ENCODE assay signal across 8 cellular contexts in the genomic region with DNA sequence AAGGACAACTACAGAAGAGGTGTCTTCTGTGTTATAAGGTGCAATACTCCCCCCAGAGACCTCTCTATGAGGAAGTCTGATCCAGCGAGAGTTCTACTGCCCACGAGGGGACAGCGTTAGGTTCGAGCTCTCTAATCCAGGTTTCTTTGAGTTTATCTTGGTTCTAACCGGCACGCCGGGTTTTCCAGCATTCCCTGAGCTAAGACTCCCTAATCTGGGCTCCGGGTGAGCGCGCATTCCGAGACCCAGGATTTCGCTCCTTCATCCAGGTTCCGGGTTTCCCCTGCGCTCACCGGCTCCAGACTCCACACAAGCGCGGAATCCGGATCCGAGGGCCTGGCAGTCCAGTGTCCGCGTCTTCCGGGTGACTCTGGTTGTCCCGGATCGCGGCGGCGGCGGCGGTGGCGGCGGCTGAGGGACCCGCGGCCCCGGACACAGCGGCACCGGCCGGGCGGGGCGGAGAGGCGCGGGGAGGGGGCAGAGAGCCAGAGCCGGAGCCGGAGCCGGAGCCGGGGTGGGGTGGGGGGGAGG. TPM values are rescaled to one million over a fixed set of nuclear protein-coding genes. Genes with fewer than 3 reads are reported as not detected.
DNase-seq lines count a peak whose midpoint lies in the region; ATAC-seq and TF ChIP-seq lines count a peak whose summit lies in the region.

A gene with protein sequence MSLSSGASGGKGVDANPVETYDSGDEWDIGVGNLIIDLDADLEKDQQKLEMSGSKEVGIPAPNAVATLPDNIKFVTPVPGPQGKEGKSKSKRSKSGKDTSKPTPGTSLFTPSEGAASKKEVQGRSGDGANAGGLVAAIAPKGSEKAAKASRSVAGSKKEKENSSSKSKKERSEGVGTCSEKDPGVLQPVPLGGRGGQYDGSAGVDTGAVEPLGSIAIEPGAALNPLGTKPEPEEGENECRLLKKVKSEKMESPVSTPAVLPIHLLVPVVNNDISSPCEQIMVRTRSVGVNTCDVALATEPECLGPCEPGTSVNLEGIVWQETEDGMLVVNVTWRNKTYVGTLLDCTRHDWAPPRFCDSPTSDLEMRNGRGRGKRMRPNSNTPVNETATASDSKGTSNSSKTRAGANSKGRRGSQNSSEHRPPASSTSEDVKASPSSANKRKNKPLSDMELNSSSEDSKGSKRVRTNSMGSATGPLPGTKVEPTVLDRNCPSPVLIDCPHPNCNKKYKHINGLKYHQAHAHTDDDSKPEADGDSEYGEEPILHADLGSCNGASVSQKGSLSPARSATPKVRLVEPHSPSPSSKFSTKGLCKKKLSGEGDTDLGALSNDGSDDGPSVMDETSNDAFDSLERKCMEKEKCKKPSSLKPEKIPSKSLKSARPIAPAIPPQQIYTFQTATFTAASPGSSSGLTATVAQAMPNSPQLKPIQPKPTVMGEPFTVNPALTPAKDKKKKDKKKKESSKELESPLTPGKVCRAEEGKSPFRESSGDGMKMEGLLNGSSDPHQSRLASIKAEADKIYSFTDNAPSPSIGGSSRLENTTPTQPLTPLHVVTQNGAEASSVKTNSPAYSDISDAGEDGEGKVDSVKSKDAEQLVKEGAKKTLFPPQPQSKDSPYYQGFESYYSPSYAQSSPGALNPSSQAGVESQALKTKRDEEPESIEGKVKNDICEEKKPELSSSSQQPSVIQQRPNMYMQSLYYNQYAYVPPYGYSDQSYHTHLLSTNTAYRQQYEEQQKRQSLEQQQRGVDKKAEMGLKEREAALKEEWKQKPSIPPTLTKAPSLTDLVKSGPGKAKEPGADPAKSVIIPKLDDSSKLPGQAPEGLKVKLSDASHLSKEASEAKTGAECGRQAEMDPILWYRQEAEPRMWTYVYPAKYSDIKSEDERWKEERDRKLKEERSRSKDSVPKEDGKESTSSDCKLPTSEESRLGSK (N-terminal part only) (plus strand): TSS at position 373 of the 531 bp plus-strand sequence. CDS start 38,842 bp downstream, outside the sequence.

- no peaks in the 10 kb centered on the region for H3K9me3 ChIP-seq in SJSA1 (replicated peaks)
- no peaks in the 10 kb centered on the region for H3K9me3 ChIP-seq in neural cell (ENCODE audit: low read length)

- peak within 1 kb of the TSS; percentile 90 for H3K4me3 Mint-ChIP-seq in stimulated activated naive CD8-positive, alpha-beta T cell treated with anti-CD3 and anti-CD28 coated beads, Interleukin-15, Interleukin-2, amounts not matched to agents 100 ng/mL and 50 ng/mL, for 24 hours

- TF ChIP-seq CTCF in foreskin fibroblast (IDR thresholded peaks at IDR 0.05; ENCODE audit: low read depth, low read length) (no peak), neural cell (IDR thresholded peaks at IDR 0.05; ENCODE audit: poor library complexity, severe bottlenecking) (peak; percentile 38)

- peaks cover 21% of the 10 kb centered on the region for H3K4me1 ChIP-seq in SJSA1 (replicated peaks)

- H3K4me3 ChIP-seq in SJSA1, result peak within 1 kb of the TSS; percentile 44
- peak within 1 kb of the TSS; percentile 60 to 72 for H3K4me3 ChIP-seq in foreskin fibroblast (ENCODE audit: low read depth in 1 of 2, low read length in 2 of 2)
- peak within 1 kb of the TSS; percentile 68 for H3K4me3 ChIP-seq in neural cell (ENCODE audit: low read length)

- H3K27me3 ChIP-seq in SJSA1 (replicated peaks) (no peaks in the 10 kb centered on the region), neural cell (ENCODE audit: insufficient read depth, low read depth, low read length) (no peaks in the 10 kb centered on the region)

- H3K9ac ChIP-seq in neural cell (ENCODE audit: low read length), result peak within 1 kb of the TSS; percentile 83

- H3K27me3 Mint-ChIP-seq in stimulated activated naive CD8-positive, alpha-beta T cell treated with anti-CD3 and anti-CD28 coated beads, Interleukin-15, Interleukin-2, amounts not matched to agents 100 ng/mL and 50 ng/mL, for 24 hours, result no peaks in the 10 kb centered on the region

- peaks cover 28% of the 10 kb centered on the region for H3K36me3 Mint-ChIP-seq in stimulated activated naive CD8-positive, alpha-beta T cell treated with anti-CD3 and anti-CD28 coated beads, Interleukin-15, Interleukin-2, amounts not matched to agents 100 ng/mL and 50 ng/mL, for 24 hours (ENCODE audit: low read depth)

- TF ChIP-seq RAD21 in neural cell (conservative IDR thresholded peaks at IDR 0.05), result peak; percentile 58

- peaks cover 2% of the 10 kb centered on the region for H3F3A ChIP-seq in neural cell (ENCODE audit: insufficient read depth, low read length, poor library complexity, severe bottlenecking)

- H4K20me1 ChIP-seq in neural cell (ENCODE audit: insufficient read depth), result no peaks in the 10 kb centered on the region

- H3K27ac ChIP-seq in SJSA1, result peak within 1 kb of the TSS; percentile 27
- peak within 1 kb of the TSS; percentile 95 for H3K27ac ChIP-seq in neural cell (ENCODE audit: low read length)

- no peak within 1 kb of the TSS for H2AFZ ChIP-seq in neural cell (ENCODE audit: low read depth, low read length)

- peaks cover 41% of the 10 kb centered on the region for H3K79me2 ChIP-seq in neural cell (replicated peaks; ENCODE audit: insufficient read depth, low read length)

- H3K9me2 ChIP-seq in neural cell (ENCODE audit: insufficient read depth, low read length), result no peaks in the 10 kb centered on the region

- H3K36me3 ChIP-seq in SJSA1, result peaks cover 18% of the 10 kb centered on the region; the same call in 1 of the 2 replicates
- H3K36me3 ChIP-seq in neural cell (ENCODE audit: insufficient read depth, low read length), result no peaks in the 10 kb centered on the region

- peak within 1 kb of the TSS; percentile 96 for H3K27ac Mint-ChIP-seq in stimulated activated naive CD8-positive, alpha-beta T cell treated with anti-CD3 and anti-CD28 coated beads, Interleukin-15, Interleukin-2, amounts not matched to agents 100 ng/mL and 50 ng/mL, for 24 hours

- no peaks in the 10 kb centered on the region for H3K9me3 Mint-ChIP-seq in stimulated activated naive CD8-positive, alpha-beta T cell treated with anti-CD3 and anti-CD28 coated beads, Interleukin-15, Interleukin-2, amounts not matched to agents 100 ng/mL and 50 ng/mL, for 24 hours

- peak; percentile 71 for TF ChIP-seq EP300 in neural cell (conservative IDR thresholded peaks at IDR 0.05; ENCODE audit: poor library complexity, severe bottlenecking)

- DNase-seq in COLO829 (ENCODE audit: low spot score) (peak; percentile 95), LoVo (ENCODE audit: low spot score) (peak; percentile 95), SJSA1 (ENCODE audit: low read depth in 1 of 2, low spot score in 2 of 2) (peak; percentile 95 to 96), foreskin fibroblast (peak; percentile 96 to 98)
- peak; percentile 72 for DNase-seq in activated gamma-delta T cell treated with anti-CD3 and anti-CD28 coated beads, Interleukin-2, amount 50 U/mL, for 16 hours (ENCODE audit: low read depth)

- ATAC-seq in GM21515 (IDR thresholded peaks at IDR 0.05; ENCODE audit: unreplicated experiment), result peak; percentile 50

- H3K4me1 Mint-ChIP-seq in stimulated activated naive CD8-positive, alpha-beta T cell treated with anti-CD3 and anti-CD28 coated beads, Interleukin-15, Interleukin-2, amounts not matched to agents 100 ng/mL and 50 ng/mL, for 24 hours (ENCODE audit: low read depth), result peaks cover 88% of the 10 kb centered on the region

- H3K4me2 ChIP-seq in neural cell (ENCODE audit: low read length), result peak within 1 kb of the TSS; percentile 99

TF ChIP-seq in neural cell, 6 proteins besides CTCF, POLR2A, EP300 and RAD21:
- TF ChIP-seq EZH2 (IDR thresholded peaks at IDR 0.05; ENCODE audit: borderline replicate concordance, insufficient read depth, low read length, poor library complexity, severe bottlenecking), result no peak
- TF ChIP-seq SMC3 (conservative IDR thresholded peaks at IDR 0.05; ENCODE audit: poor library complexity), result peak; percentile 62
- TF ChIP-seq TAF1 (IDR thresholded peaks at IDR 0.05; ENCODE audit: low read depth), result peak; percentile 79
- peak; percentile 94 for TF ChIP-seq POLR2AphosphoS5 (IDR thresholded peaks at IDR 0.05)
- TF ChIP-seq, protein P1, sequence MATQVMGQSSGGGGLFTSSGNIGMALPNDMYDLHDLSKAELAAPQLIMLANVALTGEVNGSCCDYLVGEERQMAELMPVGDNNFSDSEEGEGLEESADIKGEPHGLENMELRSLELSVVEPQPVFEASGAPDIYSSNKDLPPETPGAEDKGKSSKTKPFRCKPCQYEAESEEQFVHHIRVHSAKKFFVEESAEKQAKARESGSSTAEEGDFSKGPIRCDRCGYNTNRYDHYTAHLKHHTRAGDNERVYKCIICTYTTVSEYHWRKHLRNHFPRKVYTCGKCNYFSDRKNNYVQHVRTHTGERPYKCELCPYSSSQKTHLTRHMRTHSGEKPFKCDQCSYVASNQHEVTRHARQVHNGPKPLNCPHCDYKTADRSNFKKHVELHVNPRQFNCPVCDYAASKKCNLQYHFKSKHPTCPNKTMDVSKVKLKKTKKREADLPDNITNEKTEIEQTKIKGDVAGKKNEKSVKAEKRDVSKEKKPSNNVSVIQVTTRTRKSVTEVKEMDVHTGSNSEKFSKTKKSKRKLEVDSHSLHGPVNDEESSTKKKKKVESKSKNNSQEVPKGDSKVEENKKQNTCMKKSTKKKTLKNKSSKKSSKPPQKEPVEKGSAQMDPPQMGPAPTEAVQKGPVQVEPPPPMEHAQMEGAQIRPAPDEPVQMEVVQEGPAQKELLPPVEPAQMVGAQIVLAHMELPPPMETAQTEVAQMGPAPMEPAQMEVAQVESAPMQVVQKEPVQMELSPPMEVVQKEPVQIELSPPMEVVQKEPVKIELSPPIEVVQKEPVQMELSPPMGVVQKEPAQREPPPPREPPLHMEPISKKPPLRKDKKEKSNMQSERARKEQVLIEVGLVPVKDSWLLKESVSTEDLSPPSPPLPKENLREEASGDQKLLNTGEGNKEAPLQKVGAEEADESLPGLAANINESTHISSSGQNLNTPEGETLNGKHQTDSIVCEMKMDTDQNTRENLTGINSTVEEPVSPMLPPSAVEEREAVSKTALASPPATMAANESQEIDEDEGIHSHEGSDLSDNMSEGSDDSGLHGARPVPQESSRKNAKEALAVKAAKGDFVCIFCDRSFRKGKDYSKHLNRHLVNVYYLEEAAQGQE (IDR thresholded peaks at IDR 0.05; ENCODE audit: borderline replicate concordance), result peak; percentile 70
- TF ChIP-seq MXI1 (conservative IDR thresholded peaks at IDR 0.05; ENCODE audit: poor library complexity, severe bottlenecking), result peak; percentile 47

RNA-seq across cellular contexts. Expression of the gene that starts here (rescaled TPM):
- total RNA-seq in SJSA1 (2014; rRNA removed; shearing (Covaris generic)), result 11.2 and 17.7 TPM in 2 replicates
- polyA plus RNA-seq in neural cell, result 11.8 and 14.6 TPM in 2 replicates
- polyA minus RNA-seq in neural cell, result 67.0 and 72.8 TPM in 2 replicates

Comparison
In these comparisons a context has a peak if more than half of its experiments do, and no peak if none do; other contexts are left out.
1. Peak in every context shown above with its lines: DNase-seq, ATAC-seq, H3K4me3 ChIP-seq and H3K27ac ChIP-seq.